Comparison of ENCODE assay signal across 30 cellular contexts in the genomic region with DNA sequence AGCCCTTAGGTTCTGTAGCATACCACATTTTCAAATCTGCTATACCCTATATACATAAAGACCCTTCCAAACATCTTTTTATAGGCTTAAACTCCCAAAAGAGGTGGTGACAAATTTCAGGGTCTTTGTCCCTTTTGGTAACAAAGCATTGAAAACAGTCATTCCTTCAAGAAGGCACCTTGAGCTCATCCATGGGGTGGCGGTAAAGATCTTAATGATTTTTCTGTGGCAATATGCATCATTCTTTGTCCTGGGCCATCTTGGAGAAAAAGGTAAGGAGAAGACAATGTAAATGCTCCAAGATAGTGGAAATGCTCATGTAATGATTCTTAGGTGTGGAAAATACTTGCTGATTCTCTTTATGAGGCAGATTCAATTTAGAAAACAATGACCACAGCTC.
DNase-seq lines count a peak whose midpoint lies in the region; ATAC-seq, FAIRE-seq and TF ChIP-seq lines count a peak whose summit lies in the region.
"Had no signal": no experiment of that assay in that cellular context is flagged by ENCODE, and none has a peak within 500 bp of the region (broad histone marks: within the 10 kb centered on the region; RNA-seq: fewer than 3 reads in every experiment).

No MANE protein-coding gene starts in this region.

- intact Hi-C loops in body of pancreas (cut with DNase I): no loop called here

- no peak overlapping the region for H3K27ac ChIP-seq in OCI-LY3 (ENCODE audit: low read length)
- H3K27ac ChIP-seq in body of pancreas: no peak overlapping the region
- H3K27ac ChIP-seq in gastroesophageal sphincter: no peak overlapping the region
- H3K27ac ChIP-seq: left lung, pancreas, transverse colon had no signal

- DNase-seq in ACHN (peak; percentile 15), GM13976 (ENCODE audit: low spot score) (no peak), body of pancreas (peak in 1 of 4 donors; percentile 8), COR-L47 (lab: John Stamatoyannopoulos, UW) (no peak), frontal cortex (ENCODE audit: low spot score in 2 of 2) (no peak)
- DNase-seq: activated B cell treated with CpG ODN at 0.5 μM for 24 hours; activated CD4-positive, alpha-beta T cell treated with anti-CD3 and anti-CD28 coated beads, Interleukin-2, amount 10 ng/mL, durations not matched to agents 7 days and 5 days; activated effector memory CD4-positive, alpha-beta T cell treated with Interleukin-2 at 50 U/mL for 16 hours; amygdala; DND-41; GF-D8; HCEC 1CT; islet precursor cell; left lung; mesenchymal stem cell; MG63; NCI-H1930; NCI-H226; NCI-H526 treated with DMSO at 0.1 percent for 48 hours; pancreas; stimulated activated CD4-positive, alpha-beta T cell treated with anti-CD3 and anti-CD28 coated beads, Interleukin-15, amount 100 ng/mL, for 24 hours; T-cell; transverse colon had no signal

- 72 to 85% methylated on average over 1 of the region's 1 CpG for WGBS in body of pancreas, 2 donors
- WGBS in gastroesophageal sphincter (ENCODE audit: low coverage in 1 of 2), 2 donors: 100% methylated on average over 1 of the region's 1 CpG

- in situ Hi-C loops in ACHN (cut with HindIII; ENCODE audit: low pct_ligation_motif_present, low pct_unique_long_range_greater_than_20kb, low sequenced_read_pairs): no loop called here
- in situ Hi-C loops in GM13976 (cut with MboI; ENCODE audit: low sequenced_read_pairs, unreplicated experiment): no loop called here

- H2AFZ ChIP-seq in OCI-LY3 (ENCODE audit: low read depth, low read length): no peak overlapping the region

- H3K9me3 ChIP-seq in OCI-LY3 (ENCODE audit: insufficient read depth, low read length) (no peaks in the 10 kb centered on the region), body of pancreas (no peaks in the 10 kb centered on the region), gastroesophageal sphincter (no peaks in the 10 kb centered on the region)
- H3K9me3 ChIP-seq: left lung, MG63, pancreas, transverse colon had no signal

- no peak for ATAC-seq in body of pancreas
- no peak for ATAC-seq in gastroesophageal sphincter
- ATAC-seq in GM18520 (IDR thresholded peaks at IDR 0.05; ENCODE audit: unreplicated experiment): no peak
- ATAC-seq: activated naive CD4-positive, alpha-beta T cell treated with anti-CD3 and anti-CD28 coated beads, Interleukin-2, amount 50 U/mL, for 72 hours; left lung; pancreas; stimulated activated effector memory CD8-positive, alpha-beta T cell treated with anti-CD3 and anti-CD28 coated beads, Interleukin-12 subunit alpha, Interleukin-12 subunit beta, amount 100 ng/mL, for 72 hours; T-cell had no signal

- TF ChIP-seq CTCF in GM13976 (IDR thresholded peaks at IDR 0.05; ENCODE audit: borderline replicate concordance, control extremely low read depth, extremely low read depth, insufficient read depth, missing control alignments) (peak; percentile 5), OCI-LY3 (IDR thresholded peaks at IDR 0.05; ENCODE audit: low read depth, low read length) (peak; percentile 41), body of pancreas (IDR thresholded peaks at IDR 0.05) (peak in 4 of 7 experiments; percentile 13 to 27 (median 18)), gastroesophageal sphincter (IDR thresholded peaks at IDR 0.05) (no peak)

- H3K36me3 ChIP-seq in OCI-LY3 (replicated peaks; ENCODE audit: low read depth, low read length) (no peaks in the 10 kb centered on the region), body of pancreas (replicated peaks in 1 of 2; ENCODE audit: insufficient read depth in 1 of 2, low read depth in 2 of 2) (no peaks in the 10 kb centered on the region), gastroesophageal sphincter (no peaks in the 10 kb centered on the region)
- H3K36me3 ChIP-seq: left lung, MG63, pancreas, transverse colon had no signal

- FAIRE-seq in frontal cortex (lab: Jason Lieb, UNC): no peak
- FAIRE-seq: endothelial cell of umbilical vein, GM18507, pancreas had no signal

- TF ChIP-seq POLR2A in body of pancreas (IDR thresholded peaks at IDR 0.05) (no peak), gastroesophageal sphincter (IDR thresholded peaks at IDR 0.05) (no peak)

- H3K4me3 ChIP-seq in OCI-LY3 (ENCODE audit: low read length) (no peak overlapping the region), body of pancreas (no peak overlapping the region), gastroesophageal sphincter (no peak overlapping the region)
- H3K4me3 ChIP-seq: left lung, MG63, pancreas, transverse colon had no signal

- H3K4me1 ChIP-seq in OCI-LY3 (ENCODE audit: low read length) (peaks cover 10% of the 10 kb centered on the region), body of pancreas (no peaks in the 10 kb centered on the region), gastroesophageal sphincter (no peaks in the 10 kb centered on the region)
- H3K4me1 ChIP-seq: left lung, pancreas, transverse colon had no signal

- no peaks in the 10 kb centered on the region for H3K27me3 ChIP-seq in OCI-LY3 (ENCODE audit: low read depth, low read length)
- H3K27me3 ChIP-seq in body of pancreas: no peaks in the 10 kb centered on the region
- H3K27me3 ChIP-seq in gastroesophageal sphincter: no peaks in the 10 kb centered on the region
- H3K27me3 ChIP-seq: left lung, MG63, pancreas, transverse colon had no signal

- H3K4me2 ChIP-seq in OCI-LY3 (ENCODE audit: low read length): no peak overlapping the region

- no peak for TF ChIP-seq EP300 in gastroesophageal sphincter (IDR thresholded peaks at IDR 0.05)

- H4K20me1 ChIP-seq in OCI-LY3 (ENCODE audit: insufficient read depth, low read length): no peaks in the 10 kb centered on the region

- H3K79me2 ChIP-seq in OCI-LY3 (ENCODE audit: low read length): no peaks in the 10 kb centered on the region

- no peak overlapping the region for H3K9ac ChIP-seq in OCI-LY3 (ENCODE audit: low read length)

Comparison
In these comparisons a context has a peak if more than half of its experiments do, and no peak if none do; other contexts are left out.
1. CTCF ChIP-seq: peak in GM13976 (single experiment), OCI-LY3 (single experiment) and body of pancreas (4 of 7); none in gastroesophageal sphincter (0 of 4).